In genomic region chr1:197696372-197696771, GRCh38 we compare ENCODE assay signal across 17 cellular contexts.
DNase-seq lines count a peak whose midpoint lies in the region; ATAC-seq and TF ChIP-seq lines count a peak whose summit lies in the region.
"Had no signal": no experiment of that assay in that cellular context is flagged by ENCODE, and none has a peak within 500 bp of the region (broad histone marks: within the 10 kb centered on the region; RNA-seq: fewer than 3 reads in every experiment).

No MANE protein-coding gene starts in this region.

- H3K27me3 ChIP-seq in adipocyte (replicated peaks; ENCODE audit: control insufficient read depth, insufficient read depth, low read length) (no peaks in the 10 kb centered on the region), foreskin keratinocyte (no peaks in the 10 kb centered on the region)

- no peak overlapping the region for H3K27ac ChIP-seq in foreskin keratinocyte
- no peak overlapping the region for H3K27ac ChIP-seq in substantia nigra (ENCODE audit: low read depth, low read length, poor library complexity, severe bottlenecking)
- H3K27ac ChIP-seq: VCaP had no signal

- no peaks in the 10 kb centered on the region for H3K36me3 ChIP-seq in adipocyte (ENCODE audit: control insufficient read depth, insufficient read depth, low read length, severe bottlenecking)

- intact Hi-C loops in cardiac septum (cut with DNase I): no loop called here

- H3K4me1 ChIP-seq in adipocyte (ENCODE audit: control insufficient read depth, insufficient read depth, low read length): no peaks in the 10 kb centered on the region
- H3K4me1 ChIP-seq in foreskin keratinocyte: peaks cover 11% of the 10 kb centered on the region

- DNase-seq in AG10803 (ENCODE audit: low read depth) (peak; percentile 21), adipocyte (ENCODE audit: low read depth) (peak; percentile 7), foreskin keratinocyte (peak; percentile 51 to 77), substantia nigra (lab: John Stamatoyannopoulos, UW) (no peak), cardiac septum (ENCODE audit: low spot score) (no peak), KG1 (lab: John Stamatoyannopoulos, UW) (no peak)
- no peak for DNase-seq in activated CD4-positive, CD25-positive, alpha-beta regulatory T cell (lab: John Stamatoyannopoulos, UW)
- DNase-seq: activated CD8-positive, alpha-beta T cell treated with anti-CD3 and anti-CD28 coated beads for 36 hours; activated T-cell treated with anti-CD3 and anti-CD28 coated beads, Interleukin-2, amount 50 U/mL, for 72 hours; MM.1S; NCI-H2029; OCI-M1; stimulated activated naive CD8-positive, alpha-beta T cell treated with anti-CD3 and anti-CD28 coated beads, Interleukin-15, amount 100 ng/mL, for 72 hours had no signal

- TF ChIP-seq EP300 in Ishikawa (IDR thresholded peaks at IDR 0.05; ENCODE audit: borderline replicate concordance): no peak

- no peak for TF ChIP-seq RAD21 in Ishikawa (IDR thresholded peaks at IDR 0.05; ENCODE audit: low read depth)

- H3K9ac ChIP-seq in adipocyte (ENCODE audit: low read length): no peak overlapping the region

- no peak for TF ChIP-seq CTCF in AG10803 (conservative IDR thresholded peaks at IDR 0.05; ENCODE audit: low read length)
- TF ChIP-seq CTCF in foreskin keratinocyte (conservative IDR thresholded peaks at IDR 0.05): no peak

- H3K4me3 ChIP-seq in AG10803 (ENCODE audit: low read length) (no peak overlapping the region), adipocyte (ENCODE audit: low read length) (no peak overlapping the region)
- H3K4me3 ChIP-seq: GM12878 had no signal

- H3K9me3 ChIP-seq in adipocyte (ENCODE audit: control insufficient read depth, low read length): no peaks in the 10 kb centered on the region

- ATAC-seq in foreskin keratinocyte: peak; percentile 81
- ATAC-seq: activated CD8-positive, alpha-beta T cell treated with anti-CD3 and anti-CD28 coated beads for 36 hours; activated T-cell treated with anti-CD3 and anti-CD28 coated beads, Interleukin-2, amount 50 U/mL, for 72 hours; GM12878; natural killer cell treated with Interleukin-12 subunit alpha and Interleukin-12 subunit beta and Interleukin-15 and Interleukin-18, amount 100 ng/mL, for 72 hours; stimulated activated naive CD8-positive, alpha-beta T cell treated with anti-CD3 and anti-CD28 coated beads, Interleukin-15, amount 100 ng/mL, for 72 hours had no signal

TF ChIP-seq in Ishikawa, 13 proteins besides CTCF, POLR2A, EP300 and RAD21:
- no peak for TF ChIP-seq CREB1 (IDR thresholded peaks at IDR 0.05; ENCODE audit: low read depth)
- no peak; the same call in 1 of the 2 replicates for TF ChIP-seq NFIC (IDR thresholded peaks at IDR 0.05)
- TF ChIP-seq TEAD4 (IDR thresholded peaks at IDR 0.05): peak; percentile 35; the same call in 1 of the 2 replicates

Comparison
In these comparisons a context has a peak if more than half of its experiments do, and no peak if none do; other contexts are left out.
1. DNase-seq: peak in AG10803 (single experiment), adipocyte (single experiment) and foreskin keratinocyte (2 of 2); none in substantia nigra (0 of 49), activated CD4-positive, CD25-positive, alpha-beta regulatory T cell (0 of 4), cardiac septum (single experiment) and KG1 (single experiment).